1 cellular context compared by ENCODE assay signal in the genomic region with DNA sequence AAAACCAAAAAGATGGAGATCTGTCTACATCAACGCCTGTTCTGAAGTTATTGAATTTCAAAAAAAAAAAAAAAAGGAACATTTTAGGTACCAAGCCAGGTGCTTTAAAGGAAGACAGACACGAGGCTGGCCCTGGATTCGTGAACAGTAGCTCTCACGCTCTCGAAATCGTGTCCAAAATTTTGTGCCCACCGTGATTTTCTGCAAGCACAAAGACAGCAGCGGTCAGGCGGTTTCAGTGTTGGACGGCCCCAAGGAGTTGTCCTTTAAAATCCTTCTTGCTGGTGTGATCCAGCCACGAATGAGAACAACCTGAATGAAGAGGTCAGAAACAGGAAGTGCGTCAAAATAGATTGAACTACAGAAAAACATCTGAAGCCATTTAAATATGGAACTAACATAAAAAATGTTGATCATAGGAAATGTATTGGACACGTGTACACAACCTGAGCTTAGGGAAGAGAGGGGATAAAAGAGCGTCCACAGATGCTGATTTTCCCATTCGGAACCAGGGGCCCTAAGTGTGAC.
TF ChIP-seq lines count a peak whose summit lies in the region.

No MANE protein-coding gene starts in this region.

TF ChIP-seq in GM23338, 12 proteins besides CTCF, POLR2A, EP300 and RAD21:
- no peak for TF ChIP-seq JUNB (IDR thresholded peaks at IDR 0.05; ENCODE audit: unreplicated experiment)
- TF ChIP-seq NANOG (IDR thresholded peaks at IDR 0.05; ENCODE audit: borderline replicate concordance) = no peak
- TF ChIP-seq EZH2 (IDR thresholded peaks at IDR 0.05; ENCODE audit: low read depth, unreplicated experiment) = no peak
- TF ChIP-seq STAT1 (IDR thresholded peaks at IDR 0.05; ENCODE audit: unreplicated experiment) = no peak
- TF ChIP-seq POLR2AphosphoS5 (IDR thresholded peaks at IDR 0.05; ENCODE audit: low read depth) = no peak
- TF ChIP-seq, protein P1, sequence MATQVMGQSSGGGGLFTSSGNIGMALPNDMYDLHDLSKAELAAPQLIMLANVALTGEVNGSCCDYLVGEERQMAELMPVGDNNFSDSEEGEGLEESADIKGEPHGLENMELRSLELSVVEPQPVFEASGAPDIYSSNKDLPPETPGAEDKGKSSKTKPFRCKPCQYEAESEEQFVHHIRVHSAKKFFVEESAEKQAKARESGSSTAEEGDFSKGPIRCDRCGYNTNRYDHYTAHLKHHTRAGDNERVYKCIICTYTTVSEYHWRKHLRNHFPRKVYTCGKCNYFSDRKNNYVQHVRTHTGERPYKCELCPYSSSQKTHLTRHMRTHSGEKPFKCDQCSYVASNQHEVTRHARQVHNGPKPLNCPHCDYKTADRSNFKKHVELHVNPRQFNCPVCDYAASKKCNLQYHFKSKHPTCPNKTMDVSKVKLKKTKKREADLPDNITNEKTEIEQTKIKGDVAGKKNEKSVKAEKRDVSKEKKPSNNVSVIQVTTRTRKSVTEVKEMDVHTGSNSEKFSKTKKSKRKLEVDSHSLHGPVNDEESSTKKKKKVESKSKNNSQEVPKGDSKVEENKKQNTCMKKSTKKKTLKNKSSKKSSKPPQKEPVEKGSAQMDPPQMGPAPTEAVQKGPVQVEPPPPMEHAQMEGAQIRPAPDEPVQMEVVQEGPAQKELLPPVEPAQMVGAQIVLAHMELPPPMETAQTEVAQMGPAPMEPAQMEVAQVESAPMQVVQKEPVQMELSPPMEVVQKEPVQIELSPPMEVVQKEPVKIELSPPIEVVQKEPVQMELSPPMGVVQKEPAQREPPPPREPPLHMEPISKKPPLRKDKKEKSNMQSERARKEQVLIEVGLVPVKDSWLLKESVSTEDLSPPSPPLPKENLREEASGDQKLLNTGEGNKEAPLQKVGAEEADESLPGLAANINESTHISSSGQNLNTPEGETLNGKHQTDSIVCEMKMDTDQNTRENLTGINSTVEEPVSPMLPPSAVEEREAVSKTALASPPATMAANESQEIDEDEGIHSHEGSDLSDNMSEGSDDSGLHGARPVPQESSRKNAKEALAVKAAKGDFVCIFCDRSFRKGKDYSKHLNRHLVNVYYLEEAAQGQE (IDR thresholded peaks at IDR 0.05; ENCODE audit: unreplicated experiment) = no peak
